Comparison of ENCODE assay signal across 1 cellular context in the genomic region with DNA sequence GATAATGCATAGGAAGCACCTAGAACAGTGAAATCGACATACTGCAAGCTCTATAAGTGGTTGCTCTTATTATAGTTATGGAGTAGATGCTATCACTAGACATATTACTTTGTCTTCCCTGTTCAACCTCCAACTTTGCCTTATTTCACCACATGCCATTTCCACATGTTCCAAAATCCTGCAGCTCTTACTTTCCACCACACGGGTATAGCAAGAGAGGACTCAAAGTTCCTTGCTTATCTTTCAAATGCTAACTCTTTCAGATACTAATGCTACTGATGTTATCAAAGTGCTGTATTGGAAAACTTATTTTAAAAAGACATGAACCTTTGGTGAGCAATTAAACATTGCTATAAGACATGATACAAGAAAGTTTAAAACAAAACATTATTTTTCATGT.
TF ChIP-seq lines count a peak whose summit lies in the region.

No MANE protein-coding gene starts in this region.

TF ChIP-seq in HCT116, 20 proteins besides CTCF, POLR2A, EP300 and RAD21 (continued from another document):
- no peak for TF ChIP-seq REST (IDR thresholded peaks at IDR 0.05; ENCODE audit: low read depth)
